Comparison of ENCODE assay signal across 20 cellular contexts in the genomic region with DNA sequence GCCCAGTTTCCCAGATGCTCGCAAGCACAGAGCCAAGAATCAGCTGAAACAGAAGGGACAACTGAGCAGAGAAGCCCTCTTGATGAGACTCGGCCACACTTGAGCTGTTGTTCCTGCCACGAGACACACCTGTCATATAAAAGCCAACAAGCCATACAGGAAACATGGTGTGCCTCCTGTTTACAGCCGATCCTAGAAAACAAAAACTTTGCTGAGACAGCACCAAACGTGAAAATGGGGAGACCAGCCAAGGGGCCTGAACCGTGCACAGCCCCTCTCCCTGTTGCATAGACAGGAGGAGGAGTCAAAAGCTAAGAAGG.
DNase-seq lines count a peak whose midpoint lies in the region; ATAC-seq and TF ChIP-seq lines count a peak whose summit lies in the region.
"Had no signal": no experiment of that assay in that cellular context is flagged by ENCODE, and none has a peak within 500 bp of the region (broad histone marks: within the 10 kb centered on the region; RNA-seq: fewer than 3 reads in every experiment).

No MANE protein-coding gene starts in this region.

- H2BK5ac ChIP-seq in neuronal stem cell (ENCODE audit: low read length), result no peak overlapping the region

- H3K36me3 ChIP-seq in neuronal stem cell (replicated peaks in 1 of 2; ENCODE audit: control insufficient read depth in 2 of 2, insufficient read depth in 2 of 2, low read length in 2 of 2), result no peaks in the 10 kb centered on the region
- H3K36me3 ChIP-seq: lower lobe of right lung, thyroid gland had no signal

- no peak overlapping the region for H4K8ac ChIP-seq in neuronal stem cell (ENCODE audit: low read depth, low read length)

- H3K4me1 ChIP-seq in neuronal stem cell (ENCODE audit: control insufficient read depth in 2 of 2, insufficient read depth in 1 of 2, low read depth in 1 of 2, low read length in 2 of 2), result peaks cover 3 to 8% of the 10 kb centered on the region in 2 donors

- no peaks in the 10 kb centered on the region for H3K79me1 ChIP-seq in neuronal stem cell (ENCODE audit: low read depth, low read length)

- no peak overlapping the region for H3K9ac ChIP-seq in neuronal stem cell (ENCODE audit: low read depth, low read length, poor library complexity)

- H3K4me2 ChIP-seq in neuronal stem cell (ENCODE audit: insufficient read depth, low read length, poor library complexity, severe bottlenecking), result no peak overlapping the region

- WGBS in neuronal stem cell (ENCODE audit: extremely low coverage in 2 of 2, insufficient read length in 2 of 2, insufficient replicate concordance in 1 of 2), 2 donors, result no CpG with 5 or more reads among the region's 6 CpGs

- no peak overlapping the region for H2AFZ ChIP-seq in neuronal stem cell (ENCODE audit: low read length)

- no peak for TF ChIP-seq CTCF in coronary artery (IDR thresholded peaks at IDR 0.05)

- no peak overlapping the region for H2BK12ac ChIP-seq in neuronal stem cell (ENCODE audit: low read length)

- no peak overlapping the region for H3K23ac ChIP-seq in neuronal stem cell (ENCODE audit: low read depth, low read length, poor library complexity)

- H2AK5ac ChIP-seq in neuronal stem cell (ENCODE audit: low read depth, low read length), result peak overlapping the region; percentile 9

- no peak overlapping the region for H3K4ac ChIP-seq in neuronal stem cell (ENCODE audit: low read length)

- no peak for ATAC-seq in GM21723 (IDR thresholded peaks at IDR 0.05; ENCODE audit: unreplicated experiment)
- ATAC-seq: activated CD4-positive, alpha-beta T cell treated with anti-CD3 and anti-CD28 coated beads for 36 hours; lower lobe of right lung had no signal

- peak overlapping the region; percentile 5 for H3K18ac ChIP-seq in neuronal stem cell (ENCODE audit: low read length)

- no peaks in the 10 kb centered on the region for H3K9me3 ChIP-seq in neuronal stem cell (replicated peaks in 1 of 2; ENCODE audit: control insufficient read depth in 2 of 2, insufficient read depth in 1 of 2, low read depth in 1 of 2, low read length in 2 of 2)
- H3K9me3 ChIP-seq: lower lobe of right lung, thyroid gland had no signal

- no peak for TF ChIP-seq POLR2A in erythroblast (IDR thresholded peaks at IDR 0.05; ENCODE audit: low read length)

- DNase-seq in DMS79 treated with DMSO at 0.1 percent for 48 hours (lab: John Stamatoyannopoulos, UW) (peak; percentile 95), DMS79 (lab: John Stamatoyannopoulos, UW) (no peak), DMS53 treated with DMSO at 0.1 percent for 48 hours (lab: John Stamatoyannopoulos, UW; ENCODE audit: unreplicated experiment) (peak; percentile 22), coronary artery (ENCODE audit: low spot score) (no peak), neuronal stem cell (ENCODE audit: low spot score) (no peak), NCI-H1105 treated with DMSO at 0.1 percent for 48 hours (lab: John Stamatoyannopoulos, UW) (no peak), erythroblast (lab: John Stamatoyannopoulos, UW) (no peak)
- DNase-seq: 8988T; activated CD4-positive, alpha-beta T cell treated with anti-CD3 and anti-CD28 coated beads for 36 hours; activated effector memory CD4-positive, alpha-beta T cell treated with anti-CD3 and anti-CD28 coated beads, Interleukin-2, amount 50 U/mL, for 16 hours; activated naive CD8-positive, alpha-beta T cell treated with anti-CD3 and anti-CD28 coated beads, Interleukin-2, amount 10 ng/mL, durations not matched to agents 7 days and 5 days; activated T-cell treated with anti-CD3 and anti-CD28 coated beads, Interleukin-2, amount 50 U/mL, for 1 hour; Calu3; Karpas-422; lower lobe of right lung; NCI-H146; NCI-H774; RPMI8226 had no signal

- no peak overlapping the region for H2BK15ac ChIP-seq in neuronal stem cell (ENCODE audit: low read length)

- no peak overlapping the region for H3K4me3 ChIP-seq in coronary artery
- peak overlapping the region in 1 of 2 donors; percentile 42 for H3K4me3 ChIP-seq in neuronal stem cell (ENCODE audit: low read length in 2 of 2)
- H3K4me3 ChIP-seq: lower lobe of right lung, thyroid gland had no signal

- H3K27me3 ChIP-seq in neuronal stem cell (ENCODE audit: control insufficient read depth in 3 of 3, insufficient read depth in 3 of 3, low read depth in 1 of 3, low read length in 3 of 3), result no peaks in the 10 kb centered on the region
- H3K27me3 ChIP-seq: thyroid gland had no signal

- no peak overlapping the region for H3K14ac ChIP-seq in neuronal stem cell (ENCODE audit: low read length)

- H4K91ac ChIP-seq in neuronal stem cell (ENCODE audit: low read depth, low read length, poor library complexity), result no peak overlapping the region

- H3K27ac ChIP-seq in coronary artery, result peak overlapping the region; percentile 45 to 69
- H3K27ac ChIP-seq in neuronal stem cell (replicated peaks; ENCODE audit: low read length), result no peak overlapping the region
- H3K27ac ChIP-seq: lower lobe of right lung, thyroid gland had no signal

- no peak overlapping the region for H2BK120ac ChIP-seq in neuronal stem cell (ENCODE audit: low read depth, low read length)

Comparison
In these comparisons a context has a peak if more than half of its experiments do, and no peak if none do; other contexts are left out.
1. DNase-seq: peak in DMS79 treated with DMSO at 0.1 percent for 48 hours (single experiment) and DMS53 treated with DMSO at 0.1 percent for 48 hours (single experiment); none in DMS79 (single experiment), coronary artery (single experiment), neuronal stem cell (single experiment), NCI-H1105 treated with DMSO at 0.1 percent for 48 hours (single experiment) and erythroblast (0 of 2).